Comparison of ENCODE assay signal across 30 cellular contexts in genomic region chr4:1659104-1659725, GRCh38. TPM values are rescaled to one million over a fixed set of nuclear protein-coding genes. Genes with fewer than 3 reads are reported as not detected.
"Had no signal": no experiment of that assay in that cellular context is flagged by ENCODE, and none has a peak within 500 bp of the region (broad histone marks: within the 10 kb centered on the region; RNA-seq: fewer than 3 reads in every experiment).

No MANE protein-coding gene starts in this region.

- H3K9me3 ChIP-seq: left lung, lower lobe of right lung, neutrophil, ovary, right atrium auricular region, right lobe of liver, stomach, testis, thyroid gland, transverse colon, upper lobe of left lung, vagina had no signal

- H3K4me1 Mint-ChIP-seq: immature natural killer cell; naive thymus-derived CD8-positive, alpha-beta T cell; neural crest cell had no signal

- H3K27ac ChIP-seq: left lung, lower lobe of right lung, neutrophil, ovary, right atrium auricular region, right lobe of liver, stomach, testis, thyroid gland, transverse colon, upper lobe of left lung, vagina had no signal

- H3K4me1 ChIP-seq: left lung, lower lobe of right lung, right atrium auricular region, right lobe of liver, stomach, testis, thyroid gland, transverse colon, upper lobe of left lung, vagina had no signal

- H3K27me3 ChIP-seq: left lung, neutrophil, ovary, right atrium auricular region, right lobe of liver, stomach, testis, thyroid gland, transverse colon, upper lobe of left lung, vagina had no signal

- H3K27me3 Mint-ChIP-seq: naive thymus-derived CD8-positive, alpha-beta T cell; progenitor cell of endocrine pancreas; stimulated activated naive B cell treated with anti-CD40 and anti-IgM and Interleukin-4, amounts not matched to agents 10 μg/mL and 1 μg/mL and 100 μg/mL, for 72 hours had no signal

- H3K27ac Mint-ChIP-seq: immature natural killer cell; naive thymus-derived CD8-positive, alpha-beta T cell; nephron; progenitor cell of endocrine pancreas; stimulated activated naive B cell treated with anti-CD40 and anti-IgM and Interleukin-4, amounts not matched to agents 10 μg/mL and 1 μg/mL and 100 μg/mL, for 72 hours had no signal

- ATAC-seq: left colon; left lung; lower lobe of right lung; naive thymus-derived CD8-positive, alpha-beta T cell; right lobe of liver; stimulated activated naive B cell treated with anti-CD40 and anti-IgM and Interleukin-4, amounts not matched to agents 10 μg/mL and 1 μg/mL and 100 μg/mL, for 72 hours; stimulated activated naive CD8-positive, alpha-beta T cell treated with anti-CD3 and anti-CD28 coated beads, Interleukin-15, Interleukin-2, amounts not matched to agents 100 U/mL and 50 U/mL, for 24 hours had no signal

- H3K4me2 ChIP-seq: smooth muscle cell had no signal

- H3K4me3 ChIP-seq: left lung, lower lobe of right lung, ovary, right atrium auricular region, right lobe of liver, smooth muscle cell, stomach, testis, thyroid gland, transverse colon, upper lobe of left lung, vagina had no signal

- H3K36me3 Mint-ChIP-seq: immature natural killer cell had no signal

- H3K4me3 Mint-ChIP-seq: immature natural killer cell; naive thymus-derived CD8-positive, alpha-beta T cell; nephron; neural crest cell; stimulated activated naive B cell treated with anti-CD40 and anti-IgM and Interleukin-4, amounts not matched to agents 10 μg/mL and 1 μg/mL and 100 μg/mL, for 72 hours had no signal

- H3K9me3 Mint-ChIP-seq: immature natural killer cell; naive thymus-derived CD8-positive, alpha-beta T cell; nephron; neural crest cell; stimulated activated naive B cell treated with anti-CD40 and anti-IgM and Interleukin-4, amounts not matched to agents 10 μg/mL and 1 μg/mL and 100 μg/mL, for 72 hours had no signal

- H3K36me3 ChIP-seq: lower lobe of right lung, neutrophil, ovary, right atrium auricular region, right lobe of liver, thyroid gland, transverse colon, upper lobe of left lung, vagina had no signal

- DNase-seq: hippocampal formation; immature natural killer cell; kidney; left colon; lower lobe of right lung; mammary epithelial cell; mesenchymal stem cell; naive thymus-derived CD8-positive, alpha-beta T cell; occipital lobe; ovary; right lobe of liver; stimulated activated CD4-positive, alpha-beta T cell treated with anti-CD3 and anti-CD28 coated beads, Interleukin-12 subunit alpha, Interleukin-12 subunit beta, amount 100 ng/mL, for 4 hours; stimulated activated CD4-positive, alpha-beta T cell treated with anti-CD3 and anti-CD28 coated beads, Interleukin-15, amount 100 ng/mL, for 24 hours; stimulated activated CD4-positive, alpha-beta T cell treated with anti-CD3 and anti-CD28 coated beads, Interleukin-2, amount 100 ng/mL, for 24 hours; stimulated activated CD4-positive, alpha-beta T cell treated with anti-CD3 and anti-CD28 coated beads, Interleukin-4, amount 100 ng/mL, for 1 hour; stimulated activated naive B cell treated with anti-CD40 and anti-IgM and Interleukin-4, amounts not matched to agents 10 μg/mL and 1 μg/mL and 100 μg/mL, for 72 hours; stimulated activated naive CD8-positive, alpha-beta T cell treated with anti-CD3 and anti-CD28 coated beads, Interleukin-15, Interleukin-2, amounts not matched to agents 100 U/mL and 50 U/mL, for 24 hours; stomach; testis; thyroid gland; transverse colon had no signal

RNA-seq across cellular contexts. Expression of gene FAM53A, which starts 24.9 kb away (rescaled TPM):
- total RNA-seq: smooth muscle cell had no signal
